Comparison of ENCODE assay signal across 22 cellular contexts in the genomic region with DNA sequence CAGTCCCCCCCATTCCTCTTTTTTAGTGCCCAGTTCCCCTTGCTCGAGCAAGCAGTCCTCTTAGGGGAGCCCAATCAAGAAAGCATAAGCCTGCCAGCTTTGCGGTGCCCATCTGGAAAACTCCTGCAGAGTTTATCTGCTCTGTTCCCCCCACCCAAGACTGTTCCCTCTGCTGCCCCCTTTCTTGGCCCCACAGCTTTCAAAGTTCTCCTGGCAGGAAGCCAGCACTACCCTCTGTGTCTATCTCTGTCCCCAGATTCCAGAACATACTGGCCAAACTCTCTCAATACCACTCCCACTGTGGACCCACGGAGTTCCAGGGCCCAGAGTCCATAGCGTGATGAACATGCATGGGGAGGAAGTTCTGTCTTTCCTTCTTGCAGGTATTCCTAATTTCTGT. TPM values are rescaled to one million over a fixed set of nuclear protein-coding genes. Genes with fewer than 3 reads are reported as not detected.
DNase-seq lines count a peak whose midpoint lies in the region; ATAC-seq, FAIRE-seq and TF ChIP-seq lines count a peak whose summit lies in the region.
"Had no signal": no experiment of that assay in that cellular context is flagged by ENCODE, and none has a peak within 500 bp of the region (broad histone marks: within the 10 kb centered on the region; RNA-seq: fewer than 3 reads in every experiment).

No MANE protein-coding gene starts in this region.

- no peak for ATAC-seq in stimulated activated naive B cell treated with anti-CD40 and anti-IgM and Interleukin-4, amounts not matched to agents 10 μg/mL and 1 μg/mL and 100 μg/mL, for 72 hours (replicated peaks)
- ATAC-seq: GM23338, HCT116, HepG2 had no signal

- H2AK5ac ChIP-seq in trophoblast cell (ENCODE audit: low read length), result no peak overlapping the region

- H3K14ac ChIP-seq in trophoblast cell (ENCODE audit: low read length), result no peak overlapping the region

- H2BK5ac ChIP-seq in trophoblast cell (ENCODE audit: low read depth, low read length, poor library complexity), result no peak overlapping the region

- H3K4me3 ChIP-seq in MM.1S (ENCODE audit: low read length) (no peak overlapping the region), keratinocyte (ENCODE audit: control insufficient read depth in 2 of 3, extremely low read depth in 1 of 3, insufficient read depth in 2 of 3, low read depth in 1 of 3, low read length in 3 of 3) (no peak overlapping the region), trophoblast cell (ENCODE audit: low read depth, low read length) (no peak overlapping the region)
- H3K4me3 ChIP-seq: GM23338 had no signal

- no peak overlapping the region for H4K8ac ChIP-seq in trophoblast cell (ENCODE audit: low read depth, low read length)

- no peak for FAIRE-seq in keratinocyte (lab: Jason Lieb, UNC)
- FAIRE-seq: HepG2 had no signal

- TF ChIP-seq CTCF in MM.1S (IDR thresholded peaks at IDR 0.05; ENCODE audit: low read length) (no peak), VCaP (conservative IDR thresholded peaks at IDR 0.05) (no peak), keratinocyte (optimal IDR thresholded peaks at IDR 0.05 in 1 of 3, IDR thresholded peaks at IDR 0.05 in 1 of 3, conservative IDR thresholded peaks at IDR 0.05 in 1 of 3; ENCODE audit: extremely low read depth in 1 of 3, insufficient read depth in 2 of 3, low read length in 3 of 3) (no peak), GM10248 (IDR thresholded peaks at IDR 0.05; ENCODE audit: control extremely low read depth, extremely low read depth, low read depth, missing control alignments) (no peak)

- H2BK120ac ChIP-seq in trophoblast cell (ENCODE audit: insufficient read depth, low read length, poor library complexity), result no peak overlapping the region

- H3K4me3 Mint-ChIP-seq in stimulated activated naive B cell treated with anti-CD40 and anti-IgM and Interleukin-4, amounts not matched to agents 10 μg/mL and 1 μg/mL and 100 μg/mL, for 72 hours, result no peak overlapping the region
- H3K4me3 Mint-ChIP-seq: CD8-positive, alpha-beta memory T cell; GM23338; HFFc6; IgD-negative memory B cell had no signal

- H3K27me3 Mint-ChIP-seq in stimulated activated naive B cell treated with anti-CD40 and anti-IgM and Interleukin-4, amounts not matched to agents 10 μg/mL and 1 μg/mL and 100 μg/mL, for 72 hours, result peaks cover 18 to 31% of the 10 kb centered on the region in 2 donors

- H3K79me2 ChIP-seq in MM.1S (ENCODE audit: low read length) (no peaks in the 10 kb centered on the region), keratinocyte (ENCODE audit: control insufficient read depth, insufficient read depth, low read length) (no peaks in the 10 kb centered on the region), trophoblast cell (ENCODE audit: control insufficient read depth, insufficient read depth, low read length, poor library complexity) (no peaks in the 10 kb centered on the region)

- H4K12ac ChIP-seq in trophoblast cell (ENCODE audit: low read depth, low read length), result no peak overlapping the region

- H3K27me3 ChIP-seq in MM.1S (replicated peaks; ENCODE audit: insufficient read depth, low read length), result no peaks in the 10 kb centered on the region
- no peaks in the 10 kb centered on the region for H3K27me3 ChIP-seq in keratinocyte (ENCODE audit: control insufficient read depth, extremely low read depth, insufficient read depth, low read length)
- no peaks in the 10 kb centered on the region for H3K27me3 ChIP-seq in trophoblast cell (ENCODE audit: insufficient read depth, low read length)

- no peak overlapping the region for H4K91ac ChIP-seq in trophoblast cell (ENCODE audit: low read depth, low read length)

- no CpG with 5 or more reads among the region's 4 CpGs for WGBS in trophoblast cell (ENCODE audit: extremely low coverage, insufficient coverage, insufficient read length)

- H3K79me1 ChIP-seq in trophoblast cell (ENCODE audit: low read length), result no peaks in the 10 kb centered on the region

- H3K4me1 Mint-ChIP-seq in stimulated activated naive B cell treated with anti-CD40 and anti-IgM and Interleukin-4, amounts not matched to agents 10 μg/mL and 1 μg/mL and 100 μg/mL, for 72 hours, result no peaks in the 10 kb centered on the region
- H3K4me1 Mint-ChIP-seq: CD4-positive, CD25-positive, alpha-beta regulatory T cell; CD8-positive, alpha-beta memory T cell had no signal

- H3F3A ChIP-seq in MM.1S (ENCODE audit: insufficient read depth, low read length), result no peaks in the 10 kb centered on the region

- POLR2A ChIA-PET in GM10248 (lab: Yijun Ruan, JAX), result no interaction called here

- H3K23ac ChIP-seq in trophoblast cell (ENCODE audit: low read length), result no peak overlapping the region

- H3K36me3 Mint-ChIP-seq in stimulated activated naive B cell treated with anti-CD40 and anti-IgM and Interleukin-4, amounts not matched to agents 10 μg/mL and 1 μg/mL and 100 μg/mL, for 72 hours, result no peaks in the 10 kb centered on the region
- H3K36me3 Mint-ChIP-seq: CD4-positive, CD25-positive, alpha-beta regulatory T cell; CD8-positive, alpha-beta memory T cell had no signal

- no peaks in the 10 kb centered on the region for H3K9me3 ChIP-seq in MM.1S (replicated peaks; ENCODE audit: insufficient read depth, low read length)
- no peaks in the 10 kb centered on the region for H3K9me3 ChIP-seq in keratinocyte (ENCODE audit: control insufficient read depth, low read depth, low read length)
- H3K9me3 ChIP-seq in trophoblast cell (ENCODE audit: insufficient read depth, low read depth, low read length), result no peaks in the 10 kb centered on the region
- H3K9me3 ChIP-seq: BE2C had no signal

- H3K4me1 ChIP-seq in MM.1S (ENCODE audit: low read length) (no peaks in the 10 kb centered on the region), keratinocyte (ENCODE audit: control insufficient read depth, extremely low read depth, insufficient read depth, low read length) (peaks cover 5% of the 10 kb centered on the region), trophoblast cell (ENCODE audit: control insufficient read depth in 1 of 2, insufficient read depth in 2 of 2, low read length in 2 of 2) (no peaks in the 10 kb centered on the region)
- H3K4me1 ChIP-seq: BE2C had no signal

- no peak overlapping the region for H3K9ac ChIP-seq in MM.1S (ENCODE audit: low read length)
- H3K9ac ChIP-seq in keratinocyte (ENCODE audit: control insufficient read depth, extremely low read depth, insufficient read depth, low read length), result no peak overlapping the region
- H3K9ac ChIP-seq in trophoblast cell (ENCODE audit: low read length), result no peak overlapping the region

- peak overlapping the region; percentile 9 for H3K27ac Mint-ChIP-seq in stimulated activated naive B cell treated with anti-CD40 and anti-IgM and Interleukin-4, amounts not matched to agents 10 μg/mL and 1 μg/mL and 100 μg/mL, for 72 hours
- H3K27ac Mint-ChIP-seq: CD4-positive, CD25-positive, alpha-beta regulatory T cell; CD8-positive, alpha-beta memory T cell; GM23338; HFFc6; IgD-negative memory B cell had no signal

- H4K20me1 ChIP-seq in MM.1S (ENCODE audit: insufficient read depth, low read length), result no peaks in the 10 kb centered on the region
- no peaks in the 10 kb centered on the region for H4K20me1 ChIP-seq in keratinocyte (ENCODE audit: control insufficient read depth, extremely low read depth, insufficient read depth, low read length)

- H3K4ac ChIP-seq in trophoblast cell (ENCODE audit: low read depth, low read length), result no peak overlapping the region

- H2AFZ ChIP-seq in MM.1S (ENCODE audit: low read length) (0 out of 2 replicates have a peak overlapping the region, but pooled peaks have one; percentile 26), keratinocyte (ENCODE audit: control insufficient read depth, low read length) (no peak overlapping the region), trophoblast cell (ENCODE audit: insufficient read depth, low read length, poor library complexity) (no peak overlapping the region)
- H2AFZ ChIP-seq: GM23338 had no signal

- H3K9me2 ChIP-seq in MM.1S (replicated peaks; ENCODE audit: insufficient read depth, low read length), result no peaks in the 10 kb centered on the region

- CTCF ChIA-PET in GM10248 (lab: Yijun Ruan, JAX), result interaction anchor here (0.8 to 1.3 kb wide), 2 partner anchors 14 to 30 kb away, joined by 3 read pairs; no protein-coding TSS in a partner anchor

- H3K27ac ChIP-seq in MM.1S (ENCODE audit: low read length) (no peak overlapping the region), VCaP (peak overlapping the region; percentile 99; the same call in 1 of the 2 replicates), keratinocyte (ENCODE audit: control insufficient read depth, insufficient read depth, low read length) (no peak overlapping the region), trophoblast cell (ENCODE audit: low read depth, low read length) (no peak overlapping the region)

- H3K9me1 ChIP-seq in keratinocyte (ENCODE audit: control insufficient read depth, extremely low read depth, insufficient read depth, low read length), result no peaks in the 10 kb centered on the region

- no peak overlapping the region for H3K18ac ChIP-seq in trophoblast cell (ENCODE audit: low read length)

- no peak overlapping the region for H2BK12ac ChIP-seq in trophoblast cell (ENCODE audit: low read length)

- DNase-seq in MM.1S, result no peak
- DNase-seq in keratinocyte (ENCODE audit: low read depth, low spot score), result no peak
- DNase-seq in stimulated activated naive B cell treated with anti-CD40 and anti-IgM and Interleukin-4, amounts not matched to agents 10 μg/mL and 1 μg/mL and 100 μg/mL, for 72 hours, result no peak
- no peak for DNase-seq in GM10248 (ENCODE audit: extremely low spot score)
- no peak for DNase-seq in iPS-NIHi7 (ENCODE audit: extremely low spot score)
- no peak for DNase-seq in COR-L47 (lab: John Stamatoyannopoulos, UW)
- DNase-seq in trophoblast cell, result no peak
- DNase-seq: ACHN; BE2C; C1 segment of cervical spinal cord; CD4-positive, CD25-positive, alpha-beta regulatory T cell; CD8-positive, alpha-beta memory T cell; DMS153; DMS79; GDM1; H7; HFFc6 had no signal

- H3K4me2 ChIP-seq in MM.1S (ENCODE audit: low read depth, low read length) (no peak overlapping the region), keratinocyte (ENCODE audit: control insufficient read depth, extremely low read depth, insufficient read depth, low read depth, low read length) (peak overlapping the region; percentile 52), trophoblast cell (ENCODE audit: low read length) (no peak overlapping the region)
- H3K4me2 ChIP-seq: GM23338 had no signal

- peaks cover 3 to 4% of the 10 kb centered on the region in 2 donors for H3K9me3 Mint-ChIP-seq in stimulated activated naive B cell treated with anti-CD40 and anti-IgM and Interleukin-4, amounts not matched to agents 10 μg/mL and 1 μg/mL and 100 μg/mL, for 72 hours
- H3K9me3 Mint-ChIP-seq: CD8-positive, alpha-beta memory T cell; HFFc6; IgD-negative memory B cell had no signal

- H3K36me3 ChIP-seq in MM.1S (replicated peaks; ENCODE audit: insufficient read depth, low read length) (no peaks in the 10 kb centered on the region), keratinocyte (ENCODE audit: control insufficient read depth in 2 of 2, extremely low read depth in 1 of 2, insufficient read depth in 2 of 2, low read length in 2 of 2) (peaks cover 5% of the 10 kb centered on the region in 2 experiments), trophoblast cell (ENCODE audit: control insufficient read depth in 1 of 2, insufficient read depth in 2 of 2, low read length in 2 of 2) (no peaks in the 10 kb centered on the region)
- H3K36me3 ChIP-seq: BE2C had no signal

- dilution Hi-C loops in keratinocyte (cut with MboI; ENCODE audit: extremely low pct_ligation_motif_present, low sequenced_read_pairs), result no loop called here

RNA-seq across cellular contexts. Expression of gene CRYBG1, which starts 55.4 kb away (rescaled TPM):
- polyA plus RNA-seq in keratinocyte, result 33.8 to 54.7 TPM (median 36.9 TPM) in 3 replicates
- polyA plus RNA-seq in keratinocyte (2011; ENCODE audit: low read depth), result 60.7 TPM
- 20.3 and 32.0 TPM in 2 replicates for polyA plus RNA-seq in keratinocyte (2011; cell fraction: cytosol; rRNA removed)
- polyA plus RNA-seq in keratinocyte (2011; cell fraction: nucleus; rRNA removed), result 51.0 and 57.2 TPM in 2 replicates
- polyA plus RNA-seq in keratinocyte (2012; ENCODE audit: low replicate concordance), result 32.0 and 53.1 TPM in 2 replicates
- 26.5 to 85.7 TPM (median 52.9 TPM) in 3 replicates for polyA minus RNA-seq in keratinocyte
- polyA minus RNA-seq in keratinocyte (2011; cell fraction: cytosol; rRNA and poly(A)+ RNA removed), result 36.6 TPM
- 61.8 and 116 TPM in 2 replicates for polyA minus RNA-seq in keratinocyte (2011; cell fraction: nucleus; rRNA and poly(A)+ RNA removed)
- 7.2 and 7.8 TPM in 2 replicates for polyA plus RNA-seq in trophoblast cell (2013)
